Comparison of ENCODE assay signal across 9 cellular contexts in genomic region chr20:20083796-20084195, GRCh38. TPM values are rescaled to one million over a fixed set of nuclear protein-coding genes. Genes with fewer than 3 reads are reported as not detected.
DNase-seq lines count a peak whose midpoint lies in the region; ATAC-seq, FAIRE-seq and TF ChIP-seq lines count a peak whose summit lies in the region.
"Had no signal": no experiment of that assay in that cellular context is flagged by ENCODE, and none has a peak within 500 bp of the region (broad histone marks: within the 10 kb centered on the region; RNA-seq: fewer than 3 reads in every experiment).

No MANE protein-coding gene starts in this region.

- no peak overlapping the region for H3K9ac ChIP-seq in astrocyte (ENCODE audit: low read length)

- H3K27ac ChIP-seq in astrocyte (ENCODE audit: low read depth, low read length) (no peak overlapping the region), thyroid gland (no peak overlapping the region)
- H3K27ac ChIP-seq: SJSA1 had no signal

- no peaks in the 10 kb centered on the region for H3K9me3 ChIP-seq in astrocyte (ENCODE audit: insufficient read depth, low read depth, low read length)
- no peaks in the 10 kb centered on the region for H3K9me3 ChIP-seq in thyroid gland
- H3K9me3 ChIP-seq: SJSA1 had no signal

- H3K4me1 Mint-ChIP-seq in astrocyte (ENCODE audit: low read depth, unreplicated experiment) = no peaks in the 10 kb centered on the region

- no peak overlapping the region for H3K27ac Mint-ChIP-seq in astrocyte (ENCODE audit: unreplicated experiment)

- no peaks in the 10 kb centered on the region for H3K9me3 Mint-ChIP-seq in astrocyte (ENCODE audit: unreplicated experiment)

- no peaks in the 10 kb centered on the region for H3K36me3 Mint-ChIP-seq in astrocyte (ENCODE audit: low read depth, unreplicated experiment)

- no peak overlapping the region for H3K4me3 Mint-ChIP-seq in astrocyte (ENCODE audit: unreplicated experiment)

- H3K27me3 ChIP-seq in astrocyte (ENCODE audit: insufficient read depth, low read length) (peaks cover 4% of the 10 kb centered on the region), thyroid gland (no peaks in the 10 kb centered on the region)

- WGBS in thyroid gland, 2 donors = 3% methylated on average over 3 of the region's 3 CpGs

- no peak overlapping the region for H3K4me3 ChIP-seq in astrocyte (ENCODE audit: insufficient read depth, low read depth, low read length)
- no peak overlapping the region for H3K4me3 ChIP-seq in thyroid gland (replicated peaks in 1 of 3)
- H3K4me3 ChIP-seq: SJSA1 had no signal

- H3K4me1 ChIP-seq in astrocyte (ENCODE audit: insufficient read depth, low read length) (no peaks in the 10 kb centered on the region), thyroid gland (peaks cover 11 to 34% of the 10 kb centered on the region in 2 donors)
- H3K4me1 ChIP-seq: SJSA1 had no signal

- DNase-seq in DMS79 (lab: John Stamatoyannopoulos, UW) (peak; percentile 39), NCI-H524 (lab: John Stamatoyannopoulos, UW) (peak; percentile 71 to 90), astrocyte (ENCODE audit: low read depth) (peak; percentile 11), iPS-NIHi7 (ENCODE audit: extremely low spot score) (peak; percentile 30), thyroid gland (no peak)

- no peak for TF ChIP-seq POLR2A in thyroid gland (IDR thresholded peaks at IDR 0.05)

- no peak overlapping the region for H2AFZ ChIP-seq in astrocyte (ENCODE audit: low read depth, low read length)

- FAIRE-seq in astrocyte (lab: Jason Lieb, UNC) = peak; percentile 79

- TF ChIP-seq CTCF in astrocyte (IDR thresholded peaks at IDR 0.05; ENCODE audit: insufficient read depth, low read depth, low read length) (peak; percentile 31), thyroid gland (IDR thresholded peaks at IDR 0.05) (peak in 5 of 6 experiments; percentile 23 to 74 (median 52))

- peaks cover 25% of the 10 kb centered on the region for H3K27me3 Mint-ChIP-seq in astrocyte (ENCODE audit: low read depth, unreplicated experiment)

- ATAC-seq in HG03280 (IDR thresholded peaks at IDR 0.05; ENCODE audit: unreplicated experiment) (peak; percentile 74), GM18907 (IDR thresholded peaks at IDR 0.05; ENCODE audit: unreplicated experiment) (no peak), HG02885 (IDR thresholded peaks at IDR 0.05; ENCODE audit: poor library complexity, unreplicated experiment) (no peak)

- H3K79me2 ChIP-seq in astrocyte (ENCODE audit: insufficient read depth, low read length) = no peaks in the 10 kb centered on the region

- no peak overlapping the region for H3K4me2 ChIP-seq in astrocyte (ENCODE audit: low read length)

- no peaks in the 10 kb centered on the region for H4K20me1 ChIP-seq in astrocyte (ENCODE audit: insufficient read depth, low read length)

- H3K36me3 ChIP-seq in astrocyte (ENCODE audit: insufficient read depth, low read length) (no peaks in the 10 kb centered on the region), thyroid gland (no peaks in the 10 kb centered on the region)
- H3K36me3 ChIP-seq: SJSA1 had no signal

- intact Hi-C loops in thyroid gland (cut with DNase I) = loop anchor here (5.0 kb wide), 1 partner anchor 154 kb away; no protein-coding TSS in a partner anchor

RNA-seq across cellular contexts. Expression of gene CFAP61, which starts 31.5 kb away (rescaled TPM):
- total RNA-seq in astrocyte (not detected in 2 replicates), thyroid gland (1 to 10 TPM in 2 of 4 donors, under 1 TPM in 2; 0.34 to 1.6 (median 1.1) TPM)
- total RNA-seq: SJSA1 had no signal

RNA-seq across cellular contexts. Expression of gene CRNKL1, which starts 31.5 kb away (rescaled TPM):
- total RNA-seq in astrocyte (20.1 and 20.2 TPM in 2 replicates), thyroid gland (10 to 100 TPM; 23.6 to 35.2 (median 27.2) TPM)

Comparison
In these comparisons a context has a peak if more than half of its experiments do, and no peak if none do; other contexts are left out.
1. DNase-seq: peak in DMS79 (single experiment), NCI-H524 (2 of 2), astrocyte (single experiment) and iPS-NIHi7 (single experiment); none in thyroid gland (0 of 2).